In the genomic region with DNA sequence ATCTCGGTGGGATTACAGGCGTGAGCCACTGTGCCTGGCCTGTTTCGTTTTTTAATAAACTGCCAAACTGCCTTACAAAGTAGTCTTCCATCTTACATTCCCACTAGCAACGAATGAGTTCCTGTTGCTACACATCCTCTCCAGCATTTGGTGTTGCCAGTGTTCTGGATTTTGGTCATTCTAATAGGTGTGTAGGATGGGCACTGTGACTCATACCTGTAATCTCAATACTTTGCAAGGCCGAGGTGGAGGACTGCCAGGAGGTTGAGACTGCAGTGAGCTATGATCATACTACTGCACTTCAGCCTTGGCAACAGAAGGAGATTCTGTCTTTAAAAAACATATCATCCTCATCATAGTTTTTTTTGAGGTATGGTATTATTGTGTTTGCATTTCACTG, we compare ENCODE assay signal across 9 cellular contexts. TPM values are rescaled to one million over a fixed set of nuclear protein-coding genes. Genes with fewer than 3 reads are reported as not detected.
DNase-seq lines count a peak whose midpoint lies in the region; ATAC-seq, FAIRE-seq and TF ChIP-seq lines count a peak whose summit lies in the region.
"Had no signal": no experiment of that assay in that cellular context is flagged by ENCODE, and none has a peak within 500 bp of the region (broad histone marks: within the 10 kb centered on the region; RNA-seq: fewer than 3 reads in every experiment).

No MANE protein-coding gene starts in this region.

- CTCF ChIA-PET in PC-9 (lab: Charles Lee) = no interaction called here
- CTCF ChIA-PET in CD4-positive, alpha-beta memory T cell (lab: Charles Lee; ENCODE audit: partially characterized antibody) = interaction anchor here (1.5 kb wide), 1 partner anchor 16 kb away, joined by 6 read pairs; no protein-coding TSS in a partner anchor

- no peaks in the 10 kb centered on the region for H3K9me3 ChIP-seq in PC-9 (ENCODE audit: insufficient read depth, low read depth)
- H3K9me3 ChIP-seq in CD4-positive, alpha-beta memory T cell (ENCODE audit: control insufficient read depth in 1 of 2, low read length in 2 of 2) = no peaks in the 10 kb centered on the region
- H3K9me3 ChIP-seq: neutrophil had no signal

- H3K4me3 Mint-ChIP-seq in CD14-positive monocyte = no peak overlapping the region
- H3K4me3 Mint-ChIP-seq in CD4-positive, alpha-beta memory T cell = no peak overlapping the region

- H3K4me1 ChIP-seq in PC-9 (replicated peaks; ENCODE audit: insufficient read depth) = peaks cover 17% of the 10 kb centered on the region
- no peaks in the 10 kb centered on the region for H3K4me1 ChIP-seq in CD4-positive, alpha-beta memory T cell (ENCODE audit: insufficient read depth, low read length)

- H3K4me1 Mint-ChIP-seq in CD14-positive monocyte = no peaks in the 10 kb centered on the region
- peaks cover 0 to 2% (median 0%) of the 10 kb centered on the region in 4 donors for H3K4me1 Mint-ChIP-seq in CD4-positive, alpha-beta memory T cell

- no TSS peak for BruUV-seq in PC-9 (replicated peaks; lab: Mats Ljungman, UMichigan)

- H3K9me2 ChIP-seq in PC-9 (ENCODE audit: insufficient read depth) = no peaks in the 10 kb centered on the region

- peak; percentile 80 for FAIRE-seq in GM12891 (lab: Jason Lieb, UNC)

- DNase-seq in GM12891 (ENCODE audit: insufficient read length, low spot score) (no peak), PC-9 (peak; percentile 65 to 77), left lobe of liver (ENCODE audit: low spot score) (no peak), CD14-positive monocyte (ENCODE audit: low spot score) (no peak), NCI-H2171 (lab: John Stamatoyannopoulos, UW) (no peak), NCI-H748 (lab: John Stamatoyannopoulos, UW; ENCODE audit: unreplicated experiment) (no peak)
- no peak for DNase-seq in CD4-positive, alpha-beta memory T cell

- POLR2A ChIA-PET in PC-9 (lab: Charles Lee; ENCODE audit: unreplicated experiment) = interaction anchor here (0.6 to 0.9 kb wide), 3 partner anchors 15 to 23 kb away, joined by 3 to 6 read pairs (median 5); a partner anchor contains a TSS
- POLR2A ChIA-PET in CD4-positive, alpha-beta memory T cell (lab: Charles Lee; ENCODE audit: partially characterized antibody) = interaction anchor here (0.8 kb wide), 1 partner anchor 21 kb away, joined by 3 read pairs; a partner anchor contains a TSS

- TF ChIP-seq CTCF in PC-9 (conservative IDR thresholded peaks at IDR 0.05) (no peak), CD14-positive monocyte (IDR thresholded peaks at IDR 0.05) (no peak)

- no peak overlapping the region for H2AFZ ChIP-seq in PC-9

- intact Hi-C loops in PC-9 (cut with micrococcal nuclease; ENCODE audit: unreplicated experiment) = loop anchor here (2.0 to 5.0 kb wide), 2 partner anchors 22 to 82 kb away; a partner anchor contains a TSS
- intact Hi-C loops in CD14-positive monocyte (cut with micrococcal nuclease) = no loop called here
- intact Hi-C loops in CD4-positive, alpha-beta memory T cell (cut with micrococcal nuclease) = no loop called here

- H3K4me2 ChIP-seq in PC-9 = no peak overlapping the region

- no peaks in the 10 kb centered on the region for H3K27me3 ChIP-seq in PC-9 (ENCODE audit: insufficient read depth, low read depth)
- H3K27me3 ChIP-seq in CD4-positive, alpha-beta memory T cell (ENCODE audit: insufficient read depth, low read length) = no peaks in the 10 kb centered on the region
- H3K27me3 ChIP-seq: neutrophil had no signal

- TF ChIP-seq POLR2A in GM12891 (IDR thresholded peaks at IDR 0.05; ENCODE audit: low read depth, low read length) = no peak

- H3F3A ChIP-seq in PC-9 (ENCODE audit: insufficient read depth, low read depth) = peaks cover 38% of the 10 kb centered on the region

- no peaks in the 10 kb centered on the region for H4K20me1 ChIP-seq in PC-9 (ENCODE audit: insufficient read depth)

- no peak overlapping the region for H3K27ac ChIP-seq in PC-9
- H3K27ac ChIP-seq in CD4-positive, alpha-beta memory T cell (ENCODE audit: low read depth, low read length) = no peak overlapping the region
- H3K27ac ChIP-seq: neutrophil had no signal

- H3K36me3 ChIP-seq in PC-9 (ENCODE audit: low read depth) = no peaks in the 10 kb centered on the region
- H3K36me3 ChIP-seq in CD4-positive, alpha-beta memory T cell (ENCODE audit: insufficient read depth, low read length) = no peaks in the 10 kb centered on the region
- H3K36me3 ChIP-seq: neutrophil had no signal

- H3K27me3 Mint-ChIP-seq in CD14-positive monocyte (ENCODE audit: low read depth in 3 of 3) = peaks cover 0 to 2% (median 1%) of the 10 kb centered on the region in 3 donors
- no peaks in the 10 kb centered on the region for H3K27me3 Mint-ChIP-seq in CD4-positive, alpha-beta memory T cell

- H3K4me3 ChIP-seq in PC-9 = no peak overlapping the region
- no peak overlapping the region for H3K4me3 ChIP-seq in CD4-positive, alpha-beta memory T cell (ENCODE audit: low read length in 2 of 2)

- ATAC-seq in GM21619 (IDR thresholded peaks at IDR 0.05; ENCODE audit: unreplicated experiment) (peak; percentile 80), left lobe of liver (peak; percentile 65)

- no peaks in the 10 kb centered on the region for H3K79me2 ChIP-seq in PC-9 (ENCODE audit: low read depth)

- H3K36me3 Mint-ChIP-seq in CD14-positive monocyte = peaks cover 2 to 18% of the 10 kb centered on the region in 2 donors
- no peaks in the 10 kb centered on the region for H3K36me3 Mint-ChIP-seq in CD4-positive, alpha-beta memory T cell

- H3K27ac Mint-ChIP-seq in CD14-positive monocyte = no peak overlapping the region
- no peak overlapping the region for H3K27ac Mint-ChIP-seq in CD4-positive, alpha-beta memory T cell

- H3K9me3 Mint-ChIP-seq in CD14-positive monocyte = no peaks in the 10 kb centered on the region
- no peaks in the 10 kb centered on the region for H3K9me3 Mint-ChIP-seq in CD4-positive, alpha-beta memory T cell

TF ChIP-seq in GM12891, 5 proteins besides CTCF, POLR2A, EP300 and RAD21:
- TF ChIP-seq TAF1 (IDR thresholded peaks at IDR 0.05; ENCODE audit: low read depth, low read length) (no peak), POU2F2 (IDR thresholded peaks at IDR 0.05; ENCODE audit: low read depth, low read length) (no peak), PAX5 (IDR thresholded peaks at IDR 0.05; ENCODE audit: insufficient read depth, low read length, severe bottlenecking) (no peak), SPI1 (IDR thresholded peaks at IDR 0.05; ENCODE audit: low read depth, low read length) (no peak), POLR2AphosphoS5 (IDR thresholded peaks at IDR 0.05; ENCODE audit: low read depth, low read length) (no peak)

RNA-seq across cellular contexts. Expression of a gene that starts 21.4 kb away (rescaled TPM):
- 6.6 TPM for polyA plus RNA-seq in GM12891 (2012; ENCODE audit: low read depth, missing spikeins)
- total RNA-seq in PC-9 (2021) (13.3 and 20.7 TPM in 2 replicates), left lobe of liver (7.4 TPM)
- polyA plus RNA-seq in CD14-positive monocyte = 1 to 10 TPM; 1.3 to 2.2 TPM
- total RNA-seq in CD4-positive, alpha-beta memory T cell = 10 to 100 TPM; 45.0 to 51.0 TPM
- polyA plus RNA-seq in CD4-positive, alpha-beta memory T cell = 1 to 10 TPM; 6.3 to 7.6 TPM

Comparison
In these comparisons a context has a peak if more than half of its experiments do, and no peak if none do; other contexts are left out.
1. DNase-seq: peak in PC-9 (2 of 2); none in GM12891 (single experiment), left lobe of liver (single experiment), CD14-positive monocyte (single experiment), CD4-positive, alpha-beta memory T cell (0 of 5), NCI-H2171 (single experiment) and NCI-H748 (single experiment).